In the genomic region with DNA sequence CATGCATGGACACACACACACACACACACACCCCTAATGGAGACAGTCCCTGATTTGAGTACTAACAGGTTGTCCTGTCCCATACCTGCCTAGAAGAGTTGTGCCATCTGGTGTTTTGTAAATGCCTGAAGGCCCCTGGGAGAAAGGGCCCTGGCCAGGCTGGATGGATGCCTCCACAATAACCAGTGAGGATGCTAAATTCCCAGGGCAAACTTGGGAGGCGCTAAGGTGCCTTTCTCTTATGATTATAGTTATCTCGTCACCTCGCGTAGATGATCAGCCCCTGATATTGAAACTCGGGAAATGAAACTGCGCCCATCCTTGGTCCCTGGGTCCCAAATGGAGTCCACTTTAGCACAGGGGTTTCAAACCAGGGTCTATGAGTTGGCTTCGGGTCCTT, we compare ENCODE assay signal across 13 cellular contexts.
DNase-seq lines count a peak whose midpoint lies in the region; TF ChIP-seq lines count a peak whose summit lies in the region.
"Had no signal": no experiment of that assay in that cellular context is flagged by ENCODE, and none has a peak within 500 bp of the region (broad histone marks: within the 10 kb centered on the region; RNA-seq: fewer than 3 reads in every experiment).

No MANE protein-coding gene starts in this region.

- H3T11ph ChIP-seq in H9 (ENCODE audit: low read length), result no peak overlapping the region

- H3K79me2 ChIP-seq in ACC112 (ENCODE audit: control insufficient read depth, insufficient read depth, low read length, unreplicated experiment), result no peaks in the 10 kb centered on the region
- H3K79me2 ChIP-seq in H9 (ENCODE audit: insufficient read depth, low read length), result no peaks in the 10 kb centered on the region

- H3K9ac ChIP-seq in H9 (ENCODE audit: extremely low read depth, insufficient read length, low read length) (no peak overlapping the region), skeletal muscle tissue (ENCODE audit: low read depth in 1 of 3, low read length in 3 of 3) (no peak overlapping the region)

- H3K36me3 Mint-ChIP-seq in H9 (ENCODE audit: insufficient read depth in 1 of 3, low read depth in 3 of 3), result no peaks in the 10 kb centered on the region
- H3K36me3 Mint-ChIP-seq: CD4-positive, alpha-beta memory T cell; IgD-negative memory B cell had no signal

- H2BK5ac ChIP-seq in H9 (ENCODE audit: insufficient read length, low read length), result no peak overlapping the region

- DNase-seq in H9 (peak; percentile 6), coronary artery (ENCODE audit: low spot score) (peak; percentile 49), islet precursor cell (no peak), NCI-H2081 treated with DMSO at 0.1 percent for 48 hours (lab: John Stamatoyannopoulos, UW) (no peak), NCI-H510A (lab: John Stamatoyannopoulos, UW) (no peak)
- DNase-seq: BE2C; CD4-positive, alpha-beta memory T cell; DND-41; GDM1 had no signal

- no peak overlapping the region for H3K23ac ChIP-seq in H9 (ENCODE audit: insufficient read length, low read depth, low read length)

- H2AFZ ChIP-seq in ACC112 (ENCODE audit: low read length, unreplicated experiment) (no peak overlapping the region), H9 (ENCODE audit: low read length) (no peak overlapping the region)

- no peak overlapping the region; a peak in 1 of 5 replicates for H3K4me3 Mint-ChIP-seq in H9
- H3K4me3 Mint-ChIP-seq: CD4-positive, alpha-beta memory T cell; IgD-negative memory B cell had no signal

- H2AK5ac ChIP-seq in H9 (ENCODE audit: insufficient read length, low read length), result no peak overlapping the region

- peaks cover 37% of the 10 kb centered on the region for H3K4me1 ChIP-seq in ACC112 (ENCODE audit: control insufficient read depth, insufficient read depth, low read length, unreplicated experiment)
- H3K4me1 ChIP-seq in H9 (ENCODE audit: insufficient read depth, low read length), result no peaks in the 10 kb centered on the region
- peaks cover 4 to 5% (median 4%) of the 10 kb centered on the region in 3 donors for H3K4me1 ChIP-seq in skeletal muscle tissue (ENCODE audit: control insufficient read depth in 3 of 3, insufficient read depth in 3 of 3, low read length in 3 of 3)
- H3K4me1 ChIP-seq: BE2C had no signal

- H4K8ac ChIP-seq in H9 (replicated peaks; ENCODE audit: insufficient read length, low read depth, low read length), result no peak overlapping the region

- H4K20me1 ChIP-seq in H9 (ENCODE audit: control insufficient read depth, insufficient read depth, insufficient read length), result no peaks in the 10 kb centered on the region

- no peaks in the 10 kb centered on the region for H3K27me3 ChIP-seq in ACC112 (ENCODE audit: insufficient read depth, low read length)
- H3K27me3 ChIP-seq in H9 (ENCODE audit: insufficient read depth, low read length), result no peaks in the 10 kb centered on the region
- peaks cover 10 to 14% (median 13%) of the 10 kb centered on the region in 3 donors for H3K27me3 ChIP-seq in skeletal muscle tissue (ENCODE audit: control insufficient read depth in 3 of 3, insufficient read depth in 3 of 3, low read length in 3 of 3)
- H3K27me3 ChIP-seq: BE2C had no signal

- H2BK120ac ChIP-seq in H9 (ENCODE audit: low read depth, low read length, poor library complexity, severe bottlenecking), result no peak overlapping the region

- peaks cover 3 to 6% of the 10 kb centered on the region in 2 experiments; a peak in 2 of 4 replicates for H3K4me1 Mint-ChIP-seq in H9
- H3K4me1 Mint-ChIP-seq: CD4-positive, alpha-beta memory T cell; IgD-negative memory B cell had no signal

- H2BK12ac ChIP-seq in H9 (ENCODE audit: insufficient read length, low read depth, low read length), result no peak overlapping the region

- H3K23me2 ChIP-seq in H9 (ENCODE audit: insufficient read length, low read depth, low read length, poor library complexity, severe bottlenecking), result no peaks in the 10 kb centered on the region

- no peak overlapping the region for H4K91ac ChIP-seq in H9 (ENCODE audit: insufficient read length, low read depth, low read length)

- H4K5ac ChIP-seq in H9 (ENCODE audit: insufficient read length, low read depth, low read length), result no peak overlapping the region

- no peak overlapping the region for H3K4ac ChIP-seq in H9 (ENCODE audit: low read depth, low read length)

- no peak overlapping the region for H3K4me3 ChIP-seq in ACC112 (ENCODE audit: low read depth, low read length)
- H3K4me3 ChIP-seq in coronary artery, result no peak overlapping the region
- no peak overlapping the region for H3K4me3 ChIP-seq in skeletal muscle tissue (ENCODE audit: low read length in 3 of 3)

- H3K79me1 ChIP-seq in H9 (ENCODE audit: insufficient read depth, low read depth, low read length, poor library complexity, severe bottlenecking), result no peaks in the 10 kb centered on the region

- WGBS in H9 (ENCODE audit: extremely low coverage, insufficient read length, low lambda C conversion rate), result no CpG with 5 or more reads among the region's 7 CpGs

- no peak overlapping the region for H2BK15ac ChIP-seq in H9 (ENCODE audit: low read depth, low read length)

- H3K14ac ChIP-seq in H9 (ENCODE audit: insufficient read depth, low read length), result no peak overlapping the region

- no peak overlapping the region for H3K4me2 ChIP-seq in H9 (ENCODE audit: insufficient read depth, insufficient read length, low read length)

- H3K56ac ChIP-seq in H9 (ENCODE audit: insufficient read length, low read depth, low read length), result no peak overlapping the region

- H3K18ac ChIP-seq in H9 (ENCODE audit: insufficient read length, low read depth, low read length), result no peak overlapping the region

- H3K9me3 Mint-ChIP-seq in H9, result no peaks in the 10 kb centered on the region
- H3K9me3 Mint-ChIP-seq: IgD-negative memory B cell had no signal

- peaks cover 10% of the 10 kb centered on the region for H3K27me3 Mint-ChIP-seq in H9 (ENCODE audit: low read depth)

- TF ChIP-seq CTCF in H9 (conservative IDR thresholded peaks at IDR 0.05), result no peak
- no peak for TF ChIP-seq CTCF in coronary artery (IDR thresholded peaks at IDR 0.05)

- no peak overlapping the region for H3K27ac Mint-ChIP-seq in H9
- H3K27ac Mint-ChIP-seq: CD4-positive, alpha-beta memory T cell; IgD-negative memory B cell had no signal

- no peak overlapping the region for H2BK20ac ChIP-seq in H9 (ENCODE audit: low read depth, low read length, poor library complexity, severe bottlenecking)

- peak overlapping the region; percentile 99; the same call in 1 of the 2 replicates for H3K27ac ChIP-seq in ACC112 (ENCODE audit: low read depth, low read length)
- no peak overlapping the region for H3K27ac ChIP-seq in H9 (ENCODE audit: insufficient read length, low read depth, low read length)
- H3K27ac ChIP-seq in coronary artery, result no peak overlapping the region
- H3K27ac ChIP-seq in skeletal muscle tissue (ENCODE audit: low read depth, low read length), result peak overlapping the region; percentile 84
- H3K27ac ChIP-seq: C4-2B had no signal

- H3K36me3 ChIP-seq in ACC112 (ENCODE audit: insufficient read depth, low read length) (no peaks in the 10 kb centered on the region), skeletal muscle tissue (ENCODE audit: control insufficient read depth in 3 of 3, insufficient read depth in 3 of 3, low read length in 3 of 3) (no peaks in the 10 kb centered on the region)
- H3K36me3 ChIP-seq: BE2C had no signal

- H3K9me3 ChIP-seq in H9 (ENCODE audit: control insufficient read depth, low read depth, low read length), result no peaks in the 10 kb centered on the region
- no peaks in the 10 kb centered on the region for H3K9me3 ChIP-seq in skeletal muscle tissue (ENCODE audit: control insufficient read depth in 3 of 3, low read length in 3 of 3)
- H3K9me3 ChIP-seq: BE2C had no signal

Comparison
In these comparisons a context has a peak if more than half of its experiments do, and no peak if none do; other contexts are left out.
1. H3K27ac ChIP-seq: peak in ACC112 (single experiment) and skeletal muscle tissue (single experiment); none in H9 (single experiment) and coronary artery (0 of 2).
2. DNase-seq: peak in H9 (single experiment) and coronary artery (single experiment); none in islet precursor cell (single experiment), NCI-H2081 treated with DMSO at 0.1 percent for 48 hours (single experiment) and NCI-H510A (single experiment).